In the genomic region with DNA sequence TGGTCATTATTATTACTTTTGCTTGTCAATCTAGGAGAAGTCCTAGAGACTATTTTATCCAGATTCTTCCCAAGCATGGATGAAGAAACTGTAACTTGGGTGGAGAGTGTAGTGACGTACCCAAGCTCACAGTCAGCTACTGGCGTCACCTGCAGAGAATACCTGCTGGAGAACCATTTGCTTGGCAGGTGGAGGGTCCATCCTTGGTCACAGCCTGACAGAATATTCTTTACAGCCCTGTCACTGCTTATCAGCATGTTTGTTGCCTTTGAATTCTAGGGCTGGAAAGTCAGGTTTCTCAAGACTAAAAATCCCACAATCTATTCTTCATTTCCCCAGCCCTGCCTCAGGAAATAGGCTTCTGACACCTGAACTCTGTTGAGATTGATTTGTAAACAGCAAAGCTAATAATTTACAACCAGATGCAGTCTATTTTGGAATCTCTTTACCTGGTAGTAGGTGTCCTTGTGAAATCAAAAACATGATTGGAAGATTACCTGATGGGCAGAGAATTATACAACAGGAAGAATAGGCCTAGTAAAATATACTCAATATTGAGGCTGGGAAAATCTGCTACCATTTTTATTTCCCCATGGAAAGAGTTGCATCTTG, we compare ENCODE assay signal across 1 cellular context.
TF ChIP-seq lines count a peak whose summit lies in the region.

No MANE protein-coding gene starts in this region.

TF ChIP-seq in WTC11, 78 proteins besides CTCF, POLR2A, EP300 and RAD21 (continued from another document):
- TF ChIP-seq, protein P1, sequence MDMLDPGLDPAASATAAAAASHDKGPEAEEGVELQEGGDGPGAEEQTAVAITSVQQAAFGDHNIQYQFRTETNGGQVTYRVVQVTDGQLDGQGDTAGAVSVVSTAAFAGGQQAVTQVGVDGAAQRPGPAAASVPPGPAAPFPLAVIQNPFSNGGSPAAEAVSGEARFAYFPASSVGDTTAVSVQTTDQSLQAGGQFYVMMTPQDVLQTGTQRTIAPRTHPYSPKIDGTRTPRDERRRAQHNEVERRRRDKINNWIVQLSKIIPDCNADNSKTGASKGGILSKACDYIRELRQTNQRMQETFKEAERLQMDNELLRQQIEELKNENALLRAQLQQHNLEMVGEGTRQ (CRISPR knock-in tag; IDR thresholded peaks at IDR 0.05): no peak
- TF ChIP-seq TEAD4 (CRISPR knock-in tag; IDR thresholded peaks at IDR 0.05) (no peak), NR2C2 (CRISPR knock-in tag; IDR thresholded peaks at IDR 0.05) (no peak), TEAD1 (CRISPR knock-in tag; IDR thresholded peaks at IDR 0.05) (no peak)
TF ChIP-seq in WTC11: peak in this region for 0.
